Comparison of ENCODE assay signal across 26 cellular contexts in genomic region chr5:91155238-91155637, GRCh38.
"Had no signal": no experiment of that assay in that cellular context is flagged by ENCODE, and none has a peak within 500 bp of the region (broad histone marks: within the 10 kb centered on the region; RNA-seq: fewer than 3 reads in every experiment).

No MANE protein-coding gene starts in this region.

- H3K27ac ChIP-seq: colonic mucosa, esophagus muscularis mucosa, lower lobe of right lung, pancreas, right lobe of liver, suprapubic skin, thyroid gland had no signal

- DNase-seq: colonic mucosa; dermis blood vessel endothelial cell; effector memory CD4-positive, alpha-beta T cell; foreskin melanocyte; glutamatergic neuron; heart right ventricle; hippocampal formation; immature natural killer cell; islet precursor cell; kidney glomerular epithelial cell; left colon; left ventricle myocardium superior; lower lobe of right lung; natural killer cell; pancreas; right lobe of liver; small intestine; stimulated activated CD4-positive, alpha-beta T cell treated with anti-CD3 and anti-CD28 coated beads, Interleukin-15, amount 100 ng/mL, for 24 hours; stimulated activated CD4-positive, alpha-beta T cell treated with anti-CD3 and anti-CD28 coated beads, Interleukin-4, amount 100 ng/mL, for 1 hour; stimulated activated CD8-positive, alpha-beta memory T cell treated with anti-CD3 and anti-CD28 coated beads, Interleukin-4, amount 100 ng/mL, for 48 hours; stimulated activated naive CD4-positive, alpha-beta T cell; stimulated activated naive CD8-positive, alpha-beta T cell treated with anti-CD3 and anti-CD28 coated beads, Interleukin-15, amount 100 ng/mL, for 72 hours; thyroid gland had no signal

- ATAC-seq: heart right ventricle; left colon; left ventricle myocardium superior; lower lobe of right lung; natural killer cell; stimulated activated naive CD8-positive, alpha-beta T cell treated with anti-CD3 and anti-CD28 coated beads, Interleukin-15, amount 100 ng/mL, for 72 hours had no signal

- H3K9me3 ChIP-seq: colonic mucosa, esophagus muscularis mucosa, heart right ventricle, lower lobe of right lung, pancreas, right lobe of liver, suprapubic skin, thyroid gland had no signal

- H3K4me1 ChIP-seq: colonic mucosa, right lobe of liver had no signal

- H3K36me3 Mint-ChIP-seq: natural killer cell had no signal

- H3K9me3 Mint-ChIP-seq: immature natural killer cell; natural killer cell; stimulated activated naive CD8-positive, alpha-beta T cell treated with anti-CD3 and anti-CD28 coated beads, Interleukin-15, amount 100 ng/mL, for 72 hours had no signal

- H3K27me3 Mint-ChIP-seq: stimulated activated naive CD8-positive, alpha-beta T cell treated with anti-CD3 and anti-CD28 coated beads, Interleukin-15, amount 100 ng/mL, for 72 hours; type B pancreatic cell had no signal

- H3K27ac Mint-ChIP-seq: immature natural killer cell; natural killer cell; stimulated activated naive CD8-positive, alpha-beta T cell treated with anti-CD3 and anti-CD28 coated beads, Interleukin-15, amount 100 ng/mL, for 72 hours; type B pancreatic cell had no signal

- H3K27me3 ChIP-seq: colonic mucosa, esophagus muscularis mucosa, heart right ventricle, pancreas, right lobe of liver, suprapubic skin, thyroid gland had no signal

- H3K4me3 ChIP-seq: colonic mucosa, esophagus muscularis mucosa, heart right ventricle, lower lobe of right lung, pancreas, right lobe of liver, suprapubic skin, thyroid gland had no signal

- H3K36me3 ChIP-seq: colonic mucosa, esophagus muscularis mucosa, heart right ventricle, lower lobe of right lung, pancreas, right lobe of liver, suprapubic skin, thyroid gland had no signal

- H3K4me3 Mint-ChIP-seq: immature natural killer cell; natural killer cell; stimulated activated naive CD8-positive, alpha-beta T cell treated with anti-CD3 and anti-CD28 coated beads, Interleukin-15, amount 100 ng/mL, for 72 hours; type B pancreatic cell had no signal
